17 cellular contexts compared by ENCODE assay signal in genomic region chr9:6922680-6923079, GRCh38.
"Had no signal": no experiment of that assay in that cellular context is flagged by ENCODE, and none has a peak within 500 bp of the region (broad histone marks: within the 10 kb centered on the region; RNA-seq: fewer than 3 reads in every experiment).

No MANE protein-coding gene starts in this region.

- H3K4me3 ChIP-seq: mucosa of descending colon had no signal

- H3K9me3 Mint-ChIP-seq: activated naive CD8-positive, alpha-beta T cell treated with anti-CD3 and anti-CD28 coated beads, Interleukin-2, amount 50 U/mL, for 24 hours; dendritic cell treated with granulocyte-macrophage colony-stimulating factor and Interleukin-4, amounts not matched to agents 40 ng/mL and 50 ng/mL, for 4 days had no signal

- H3K9me3 ChIP-seq: mucosa of descending colon had no signal

- H3K27ac Mint-ChIP-seq: activated naive CD8-positive, alpha-beta T cell treated with anti-CD3 and anti-CD28 coated beads, Interleukin-2, amount 50 U/mL, for 24 hours; dendritic cell treated with granulocyte-macrophage colony-stimulating factor and Interleukin-4, amounts not matched to agents 40 ng/mL and 50 ng/mL, for 4 days; T-cell had no signal

- ATAC-seq: activated naive CD8-positive, alpha-beta T cell treated with anti-CD3 and anti-CD28 coated beads, Interleukin-2, amount 50 U/mL, for 24 hours; left lobe of liver; mucosa of descending colon; naive thymus-derived CD8-positive, alpha-beta T cell; stimulated activated memory B cell treated with anti-CD40 and anti-IgM and Interleukin-4, amounts not matched to agents 10 μg/mL and 1 μg/mL and 100 μg/mL, for 72 hours; T-cell had no signal

- H3K27me3 Mint-ChIP-seq: activated naive CD8-positive, alpha-beta T cell treated with anti-CD3 and anti-CD28 coated beads, Interleukin-2, amount 50 U/mL, for 24 hours; dendritic cell treated with granulocyte-macrophage colony-stimulating factor and Interleukin-4, amounts not matched to agents 40 ng/mL and 50 ng/mL, for 4 days; naive thymus-derived CD8-positive, alpha-beta T cell; stimulated activated memory B cell treated with anti-CD40 and anti-IgM and Interleukin-4, amounts not matched to agents 10 μg/mL and 1 μg/mL and 100 μg/mL, for 72 hours; T-cell had no signal

- DNase-seq: activated CD4-positive, alpha-beta T cell treated with anti-CD3 and anti-CD28 coated beads, Interleukin-2, amount 50 U/mL, for 48 hours; activated CD4-positive, CD25-positive, alpha-beta regulatory T cell treated with anti-CD3 and anti-CD28 coated beads, Interleukin-2, amount 50 U/mL, for 72 hours; activated naive CD4-positive, alpha-beta T cell treated with Interleukin-2 at 50 U/mL for 16 hours; activated naive CD8-positive, alpha-beta T cell treated with anti-CD3 and anti-CD28 coated beads, Interleukin-2, amount 50 U/mL, for 24 hours; aorta; cerebellar nuclear complex; effector memory CD4-positive, alpha-beta T cell; islet precursor cell; mucosa of descending colon; naive thymus-derived CD8-positive, alpha-beta T cell; nucleus accumbens; posterior cingulate gyrus; T-cell; T1000 had no signal

- H3K4me3 Mint-ChIP-seq: activated naive CD8-positive, alpha-beta T cell treated with anti-CD3 and anti-CD28 coated beads, Interleukin-2, amount 50 U/mL, for 24 hours; dendritic cell treated with granulocyte-macrophage colony-stimulating factor and Interleukin-4, amounts not matched to agents 40 ng/mL and 50 ng/mL, for 4 days; naive thymus-derived CD8-positive, alpha-beta T cell; stimulated activated memory B cell treated with anti-CD40 and anti-IgM and Interleukin-4, amounts not matched to agents 10 μg/mL and 1 μg/mL and 100 μg/mL, for 72 hours; T-cell had no signal
